In genomic region chr7:7103343-7104313, GRCh38 we compare ENCODE assay signal across 8 cellular contexts.
A peak's percentile ranks its signal among the peaks of the same experiment; 100 is the strongest.
DNase-seq lines count a peak whose midpoint lies in the region; ATAC-seq and TF ChIP-seq lines count a peak whose summit lies in the region.

No MANE protein-coding gene starts in this region.

- peak; percentile 57 for DNase-seq in DMS114 treated with DMSO at 0.1 percent for 48 hours (lab: John Stamatoyannopoulos, UW; ENCODE audit: unreplicated experiment)
- peak; percentile 88 for DNase-seq in H4 (ENCODE audit: low spot score)
- peak; percentile 35 for DNase-seq in NCI-H2196 treated with DMSO at 0.1 percent for 48 hours (lab: John Stamatoyannopoulos, UW; ENCODE audit: unreplicated experiment)
- peak in 2 of 7 donors; percentile 22 to 25 for DNase-seq in adrenal gland
- no peak for DNase-seq in left ventricle myocardium superior
- DNase-seq in skeletal muscle cell (ENCODE audit: low read depth) = peak; percentile 44
- no peak for DNase-seq in COLO668 (lab: John Stamatoyannopoulos, UW; ENCODE audit: unreplicated experiment)
- DNase-seq in omental fat pad (ENCODE audit: low spot score) = no peak

- H3K27me3 ChIP-seq in adrenal gland = no peaks in the 10 kb centered on the region

- peak; percentile 58 for ATAC-seq in left ventricle myocardium superior
- ATAC-seq in omental fat pad (ENCODE audit: low FRiP score) = no peak

- peak; percentile 58 to 76 (median 70) for TF ChIP-seq CTCF in adrenal gland (IDR thresholded peaks at IDR 0.05)
- TF ChIP-seq CTCF in omental fat pad (IDR thresholded peaks at IDR 0.05) = no peak

- no peak overlapping the region for H3K4me3 ChIP-seq in adrenal gland
- no peak overlapping the region for H3K4me3 ChIP-seq in skeletal muscle cell (ENCODE audit: low read depth, low read length)

- intact Hi-C loops in adrenal gland (cut with DNase I) (loop anchor here in 1 of 2 donors (10.0 kb wide), 3 partner anchors 139 to 431 kb away; partner anchors contain the start of gene COL28A1), left ventricle myocardium superior (cut with micrococcal nuclease) (loop anchor here (5.0 kb wide), 1 partner anchor 439 kb away; no protein-coding TSS in a partner anchor)

- 73 to 77% (median 75%) methylated on average over 29 of the region's 29 CpGs for WGBS in adrenal gland, 4 donors

- TF ChIP-seq POLR2A in adrenal gland (IDR thresholded peaks at IDR 0.05) = no peak

- H3K4me1 ChIP-seq in adrenal gland (replicated peaks in 1 of 2) = peaks cover 4 to 18% of the 10 kb centered on the region in 2 donors

- H3K9me3 ChIP-seq in adrenal gland (replicated peaks in 1 of 3) = no peaks in the 10 kb centered on the region

- H3K27ac ChIP-seq in adrenal gland = no peak overlapping the region

- no peaks in the 10 kb centered on the region for H3K36me3 ChIP-seq in adrenal gland (replicated peaks in 1 of 2)

Comparison
In these comparisons a context has a peak if more than half of its experiments do, and no peak if none do; other contexts are left out.
1. DNase-seq: peak in DMS114 treated with DMSO at 0.1 percent for 48 hours (single experiment), H4 (single experiment), NCI-H2196 treated with DMSO at 0.1 percent for 48 hours (single experiment) and skeletal muscle cell (single experiment); none in left ventricle myocardium superior (single experiment), COLO668 (single experiment) and omental fat pad (single experiment).
2. CTCF ChIP-seq: peak in adrenal gland (6 of 6); none in omental fat pad (0 of 3).